Comparison of ENCODE assay signal across 24 cellular contexts in genomic region chr1:110976089-110976488, GRCh38.
"Had no signal": no experiment of that assay in that cellular context is flagged by ENCODE, and none has a peak within 500 bp of the region (broad histone marks: within the 10 kb centered on the region; RNA-seq: fewer than 3 reads in every experiment).

No MANE protein-coding gene starts in this region.

- H2AFZ ChIP-seq: neural progenitor cell had no signal

- H3K4me2 ChIP-seq: neural progenitor cell had no signal

- H3K27me3 ChIP-seq: foreskin keratinocyte, neural progenitor cell, vagina had no signal

- H3K4me3 ChIP-seq: esophagus muscularis mucosa, mucosa of descending colon, neural progenitor cell, psoas muscle, skin epidermis, suprapubic skin, vagina had no signal

- H3K4me1 ChIP-seq: esophagus muscularis mucosa, foreskin keratinocyte, neural progenitor cell, psoas muscle, suprapubic skin, vagina had no signal

- H3K9ac ChIP-seq: neural progenitor cell had no signal

- H3K27ac ChIP-seq: esophagus muscularis mucosa, foreskin keratinocyte, neural progenitor cell, psoas muscle, skin epidermis, suprapubic skin, vagina had no signal

- H3K36me3 ChIP-seq: esophagus muscularis mucosa, neural progenitor cell, suprapubic skin, vagina had no signal

- ATAC-seq: foreskin keratinocyte; left cardiac atrium; mucosa of descending colon; naive thymus-derived CD4-positive, alpha-beta T cell; psoas muscle; right cardiac atrium; stimulated activated naive CD8-positive, alpha-beta T cell treated with anti-CD3 and anti-CD28 coated beads, Interleukin-15, amount 100 ng/mL, for 72 hours; WTC11 had no signal

- H3K9me3 ChIP-seq: psoas muscle, suprapubic skin, vagina had no signal

- DNase-seq: activated CD4-positive, alpha-beta memory T cell treated with anti-CD3 and anti-CD28 coated beads for 36 hours; activated CD4-positive, alpha-beta T cell treated with anti-CD3 and anti-CD28 coated beads for 4 hours; activated naive CD8-positive, alpha-beta T cell treated with anti-CD3 and anti-CD28 coated beads for 36 hours; activated T-cell treated with anti-CD3 and anti-CD28 coated beads for 4 hours; amniotic stem cell; dermis blood vessel endothelial cell; effector memory CD4-positive, alpha-beta T cell; foreskin keratinocyte; hippocampal formation; left cardiac atrium; mesenchymal stem cell; mucosa of descending colon; naive thymus-derived CD4-positive, alpha-beta T cell; psoas muscle; right cardiac atrium; stimulated activated CD4-positive, alpha-beta T cell treated with anti-CD3 and anti-CD28 coated beads, Interleukin-15, amount 100 ng/mL, for 24 hours; stimulated activated CD4-positive, alpha-beta T cell treated with anti-CD3 and anti-CD28 coated beads, Interleukin-2, amount 100 ng/mL, for 48 hours; stimulated activated naive CD8-positive, alpha-beta T cell treated with anti-CD3 and anti-CD28 coated beads, Interleukin-15, amount 100 ng/mL, for 72 hours had no signal
